In genomic region chr1:70066711-70067110, GRCh38 we compare ENCODE assay signal across 16 cellular contexts.
A peak's percentile ranks its signal among the peaks of the same experiment; 100 is the strongest.
DNase-seq lines count a peak whose midpoint lies in the region; ATAC-seq lines count a peak whose summit lies in the region.
"Had no signal": no experiment of that assay in that cellular context is flagged by ENCODE, and none has a peak within 500 bp of the region (broad histone marks: within the 10 kb centered on the region; RNA-seq: fewer than 3 reads in every experiment).

No MANE protein-coding gene starts in this region.

- H3K4me1 Mint-ChIP-seq in activated T-cell treated with anti-CD3 and anti-CD28 coated beads, Interleukin-2, amount 50 U/mL, for 4 hours (ENCODE audit: low read depth) = no peaks in the 10 kb centered on the region
- H3K4me1 Mint-ChIP-seq in activated T-helper 17 cell treated with anti-CD3 and anti-CD28 coated beads, Interleukin-2, amount 50 U/mL, for 72 hours = no peaks in the 10 kb centered on the region
- no peaks in the 10 kb centered on the region for H3K4me1 Mint-ChIP-seq in stimulated activated effector memory CD8-positive, alpha-beta T cell treated with anti-CD3 and anti-CD28 coated beads, Interleukin-12 subunit alpha, Interleukin-12 subunit beta, amount 100 ng/mL, for 72 hours
- H3K4me1 Mint-ChIP-seq: B cell had no signal

- H3K9me3 Mint-ChIP-seq in activated T-cell treated with anti-CD3 and anti-CD28 coated beads, Interleukin-2, amount 50 U/mL, for 4 hours = no peaks in the 10 kb centered on the region
- peaks cover 7% of the 10 kb centered on the region for H3K9me3 Mint-ChIP-seq in activated T-helper 17 cell treated with anti-CD3 and anti-CD28 coated beads, Interleukin-2, amount 50 U/mL, for 72 hours
- peaks cover 3% of the 10 kb centered on the region for H3K9me3 Mint-ChIP-seq in stimulated activated effector memory CD8-positive, alpha-beta T cell treated with anti-CD3 and anti-CD28 coated beads, Interleukin-12 subunit alpha, Interleukin-12 subunit beta, amount 100 ng/mL, for 72 hours
- H3K9me3 Mint-ChIP-seq: CD4-positive, alpha-beta T cell had no signal

- peak; percentile 21 to 24 for ATAC-seq in activated CD4-positive, CD25-positive, alpha-beta regulatory T cell treated with anti-CD3 and anti-CD28 coated beads, Interleukin-2, amount 50 U/mL, for 24 hours
- ATAC-seq in activated T-cell treated with anti-CD3 and anti-CD28 coated beads, Interleukin-2, amount 50 U/mL, for 4 hours = peak; percentile 46 to 55
- peak; percentile 47 for ATAC-seq in activated T-helper 17 cell treated with anti-CD3 and anti-CD28 coated beads, Interleukin-2, amount 50 U/mL, for 72 hours (replicated peaks)
- ATAC-seq in stimulated activated effector memory CD8-positive, alpha-beta T cell treated with anti-CD3 and anti-CD28 coated beads, Interleukin-12 subunit alpha, Interleukin-12 subunit beta, amount 100 ng/mL, for 72 hours = peak; percentile 54
- ATAC-seq: A549; CD8-positive, alpha-beta T cell had no signal

- no peaks in the 10 kb centered on the region for H3K27me3 Mint-ChIP-seq in activated T-cell treated with anti-CD3 and anti-CD28 coated beads, Interleukin-2, amount 50 U/mL, for 4 hours (ENCODE audit: low read depth)
- no peaks in the 10 kb centered on the region for H3K27me3 Mint-ChIP-seq in activated T-helper 17 cell treated with anti-CD3 and anti-CD28 coated beads, Interleukin-2, amount 50 U/mL, for 72 hours
- H3K27me3 Mint-ChIP-seq: B cell; CD4-positive, alpha-beta T cell had no signal

- H3K4me3 Mint-ChIP-seq in activated T-cell treated with anti-CD3 and anti-CD28 coated beads, Interleukin-2, amount 50 U/mL, for 4 hours = no peak overlapping the region
- H3K4me3 Mint-ChIP-seq in activated T-helper 17 cell treated with anti-CD3 and anti-CD28 coated beads, Interleukin-2, amount 50 U/mL, for 72 hours = no peak overlapping the region
- H3K4me3 Mint-ChIP-seq in stimulated activated effector memory CD8-positive, alpha-beta T cell treated with anti-CD3 and anti-CD28 coated beads, Interleukin-12 subunit alpha, Interleukin-12 subunit beta, amount 100 ng/mL, for 72 hours = no peak overlapping the region
- H3K4me3 Mint-ChIP-seq: B cell; CD4-positive, alpha-beta T cell; CD8-positive, alpha-beta T cell had no signal

- no peak overlapping the region for H3K27ac Mint-ChIP-seq in activated T-helper 17 cell treated with anti-CD3 and anti-CD28 coated beads, Interleukin-2, amount 50 U/mL, for 72 hours
- no peak overlapping the region for H3K27ac Mint-ChIP-seq in stimulated activated effector memory CD8-positive, alpha-beta T cell treated with anti-CD3 and anti-CD28 coated beads, Interleukin-12 subunit alpha, Interleukin-12 subunit beta, amount 100 ng/mL, for 72 hours
- H3K27ac Mint-ChIP-seq: B cell; CD4-positive, alpha-beta T cell; CD8-positive, alpha-beta T cell had no signal

- DNase-seq in activated CD4-positive, CD25-positive, alpha-beta regulatory T cell (lab: John Stamatoyannopoulos, UW) = no peak
- DNase-seq in activated T-cell treated with anti-CD3 and anti-CD28 coated beads, Interleukin-2, amount 50 U/mL, for 4 hours = no peak
- DNase-seq in activated T-cell treated with anti-CD3 and anti-CD28 coated beads, Interleukin-2, amount 50 U/mL, for 48 hours = no peak
- DNase-seq in stimulated activated effector memory CD8-positive, alpha-beta T cell treated with anti-CD3 and anti-CD28 coated beads, Interleukin-12 subunit alpha, Interleukin-12 subunit beta, amount 100 ng/mL, for 72 hours (ENCODE audit: low spot score in 2 of 2) = no peak
- DNase-seq in NCI-H187 treated with DMSO at 0.1 percent for 48 hours (lab: John Stamatoyannopoulos, UW) = no peak
- DNase-seq: AML-193; Caco-2; Calu3; CD4-positive, alpha-beta T cell; CD8-positive, alpha-beta T cell; DMS79 treated with DMSO at 0.1 percent for 48 hours; GF-D8 had no signal

- H3K36me3 Mint-ChIP-seq in activated T-cell treated with anti-CD3 and anti-CD28 coated beads, Interleukin-2, amount 50 U/mL, for 4 hours (ENCODE audit: insufficient read depth) = no peaks in the 10 kb centered on the region
- no peaks in the 10 kb centered on the region for H3K36me3 Mint-ChIP-seq in activated T-helper 17 cell treated with anti-CD3 and anti-CD28 coated beads, Interleukin-2, amount 50 U/mL, for 72 hours (ENCODE audit: low read depth)
- no peaks in the 10 kb centered on the region for H3K36me3 Mint-ChIP-seq in stimulated activated effector memory CD8-positive, alpha-beta T cell treated with anti-CD3 and anti-CD28 coated beads, Interleukin-12 subunit alpha, Interleukin-12 subunit beta, amount 100 ng/mL, for 72 hours
- H3K36me3 Mint-ChIP-seq: CD8-positive, alpha-beta T cell had no signal
